13 cellular contexts compared by ENCODE assay signal in genomic region chr6:135270676-135271536, GRCh38.
DNase-seq lines count a peak whose midpoint lies in the region; ATAC-seq and TF ChIP-seq lines count a peak whose summit lies in the region.
"Had no signal": no experiment of that assay in that cellular context is flagged by ENCODE, and none has a peak within 500 bp of the region (broad histone marks: within the 10 kb centered on the region; RNA-seq: fewer than 3 reads in every experiment).

No MANE protein-coding gene starts in this region.

- 0 out of 2 replicates have a peak, but pooled peaks cover 2% of the 10 kb centered on the region for H3K9me2 ChIP-seq in GM23248 (ENCODE audit: insufficient read depth)

- no peaks in the 10 kb centered on the region for H3K27me3 ChIP-seq in GM23248 (replicated peaks; ENCODE audit: insufficient read depth)

- no peaks in the 10 kb centered on the region for H3K79me2 ChIP-seq in GM23248 (ENCODE audit: insufficient read depth)

- H3K4me2 ChIP-seq in GM23248 (ENCODE audit: unreplicated experiment): no peak overlapping the region

- H3K4me1 Mint-ChIP-seq in MCF 10A (ENCODE audit: insufficient read depth, unreplicated experiment) (peaks cover 18% of the 10 kb centered on the region), natural killer cell (no peaks in the 10 kb centered on the region)
- H3K4me1 Mint-ChIP-seq: nephron had no signal

- H3K9me3 Mint-ChIP-seq in MCF 10A (ENCODE audit: unreplicated experiment) (no peaks in the 10 kb centered on the region), natural killer cell (no peaks in the 10 kb centered on the region)
- H3K9me3 Mint-ChIP-seq: nephron had no signal

- H3K4me3 Mint-ChIP-seq in MCF 10A (ENCODE audit: unreplicated experiment) (peak overlapping the region; percentile 16), natural killer cell (no peak overlapping the region)
- H3K4me3 Mint-ChIP-seq: nephron had no signal

- no peaks in the 10 kb centered on the region for H4K20me1 ChIP-seq in GM23248 (ENCODE audit: insufficient read depth)

- H3K27me3 Mint-ChIP-seq in MCF 10A (ENCODE audit: insufficient read depth, unreplicated experiment) (peaks cover 11% of the 10 kb centered on the region), natural killer cell (ENCODE audit: low read depth in 2 of 2) (no peaks in the 10 kb centered on the region)

- BruUV-seq in MCF 10A (replicated peaks; lab: Mats Ljungman, UMichigan): no TSS peak

- H2AFZ ChIP-seq in GM23248: no peak overlapping the region

- no peaks in the 10 kb centered on the region for H3F3A ChIP-seq in GM23248 (ENCODE audit: insufficient read depth)

- 51 to 53% methylated on average over 11 of the region's 11 CpGs for WGBS in GM23248 (ENCODE audit: low coverage in 1 of 2, low lambda C conversion rate in 2 of 2, missing lambda C conversion rate in 2 of 2), 2 experiments

- CTCF ChIA-PET in MCF 10A (lab: Yijun Ruan, JAX): interaction anchor here (0.7 kb wide), 1 partner anchor 19 kb away, joined by 4 read pairs; no protein-coding TSS in a partner anchor

- intact Hi-C loops in MCF 10A (cut with micrococcal nuclease) (no loop called here), natural killer cell (cut with micrococcal nuclease) (no loop called here)

- H3K9ac ChIP-seq in GM23248: no peak overlapping the region

- POLR2A ChIA-PET in MCF 10A (lab: Yijun Ruan, JAX): interaction anchor here (0.7 to 1.6 kb wide), 11 partner anchors 9 to 1210 kb away, joined by 3 to 8 read pairs (median 4); partner anchors contain the start of gene MYB

- H3K36me3 Mint-ChIP-seq in MCF 10A (ENCODE audit: insufficient read depth, unreplicated experiment) (no peaks in the 10 kb centered on the region), natural killer cell (no peaks in the 10 kb centered on the region)

- H3K36me3 ChIP-seq in GM23248 (ENCODE audit: low read depth): no peaks in the 10 kb centered on the region

- in situ Hi-C loops in GM23248 (cut with MboI): no loop called here

- H3K4me1 ChIP-seq in GM23248 (ENCODE audit: insufficient read depth): no peaks in the 10 kb centered on the region

- TF ChIP-seq CTCF in MCF 10A (IDR thresholded peaks at IDR 0.05; ENCODE audit: unreplicated experiment) (no peak), natural killer cell (IDR thresholded peaks at IDR 0.05) (no peak)

- no peaks in the 10 kb centered on the region for H3K9me3 ChIP-seq in GM23248 (ENCODE audit: low read depth)

- no peak for ATAC-seq in GM21528 (IDR thresholded peaks at IDR 0.05; ENCODE audit: low FRiP score, unreplicated experiment)
- ATAC-seq in natural killer cell: no peak

- DNase-seq in COLO668 (lab: John Stamatoyannopoulos, UW; ENCODE audit: unreplicated experiment): peak; percentile 74
- DNase-seq in NCI-H146 treated with DMSO at 0.1 percent for 48 hours (lab: John Stamatoyannopoulos, UW; ENCODE audit: unreplicated experiment): peak; percentile 100
- DNase-seq in MCF 10A (ENCODE audit: unreplicated experiment): peak; percentile 78
- DNase-seq in left kidney (ENCODE audit: low read depth, low spot score): peak; percentile 61
- DNase-seq in GM23248: no peak
- DNase-seq in natural killer cell: no peak
- DNase-seq in activated naive CD4-positive, alpha-beta T cell treated with anti-CD3 and anti-CD28 coated beads, Interleukin-2, amount 50 U/mL, for 16 hours: no peak
- DNase-seq: ACHN; activated CD4-positive, alpha-beta T cell treated with anti-CD3 and anti-CD28 coated beads for 4 hours; amygdala; stimulated activated CD4-positive, alpha-beta T cell treated with anti-CD3 and anti-CD28 coated beads, Interleukin-4, amount 100 ng/mL, for 24 hours had no signal

- H3K27ac Mint-ChIP-seq in MCF 10A (ENCODE audit: low read depth, unreplicated experiment) (peak overlapping the region; percentile 47), natural killer cell (no peak overlapping the region)
- H3K27ac Mint-ChIP-seq: nephron had no signal

- H3K4me3 ChIP-seq in GM23248: no peak overlapping the region

- no peak overlapping the region for H3K27ac ChIP-seq in GM23248

Comparison
In these comparisons a context has a peak if more than half of its experiments do, and no peak if none do; other contexts are left out.
1. DNase-seq: peak in COLO668 (single experiment), NCI-H146 treated with DMSO at 0.1 percent for 48 hours (single experiment), MCF 10A (single experiment) and left kidney (single experiment); none in GM23248 (single experiment), natural killer cell (single experiment) and activated naive CD4-positive, alpha-beta T cell treated with anti-CD3 and anti-CD28 coated beads, Interleukin-2, amount 50 U/mL, for 16 hours (single experiment).